ENCODE assay signal across 8 cellular contexts in genomic region chr2:19786408-19787058, GRCh38.
DNase-seq lines count a peak whose midpoint lies in the region; ATAC-seq and TF ChIP-seq lines count a peak whose summit lies in the region.

No MANE protein-coding gene starts in this region.

- H3K36me3 ChIP-seq in ACC112 (ENCODE audit: insufficient read depth, low read length) (no peaks in the 10 kb centered on the region), IMR-90 (ENCODE audit: control insufficient read depth, insufficient read depth, low read length) (no peaks in the 10 kb centered on the region), endodermal cell (ENCODE audit: control insufficient read depth, insufficient read depth, low read length) (no peaks in the 10 kb centered on the region), heart left ventricle (no peaks in the 10 kb centered on the region)

- no peaks in the 10 kb centered on the region for H3K79me2 ChIP-seq in ACC112 (ENCODE audit: control insufficient read depth, insufficient read depth, low read length, unreplicated experiment)

- no peaks in the 10 kb centered on the region for H4K20me1 ChIP-seq in IMR-90 (ENCODE audit: insufficient read depth, low read length)

- DNase-seq in IMR-90 (peak; percentile 86), endodermal cell (peak; percentile 47), hippocampal formation (lab: John Stamatoyannopoulos, UW) (no peak), HT-29 (ENCODE audit: low spot score) (no peak), heart left ventricle (no peak), NCI-H2029 treated with DMSO at 0.1 percent for 48 hours (lab: John Stamatoyannopoulos, UW) (no peak)

- H3K4me1 Mint-ChIP-seq in endodermal cell = peaks cover 23% of the 10 kb centered on the region

- H3K4me1 ChIP-seq in ACC112 (ENCODE audit: control insufficient read depth, insufficient read depth, low read length, unreplicated experiment) = peaks cover 29% of the 10 kb centered on the region
- H3K4me1 ChIP-seq in IMR-90 (ENCODE audit: control insufficient read depth, insufficient read depth, low read length) = peaks cover 17% of the 10 kb centered on the region
- no peaks in the 10 kb centered on the region for H3K4me1 ChIP-seq in endodermal cell (ENCODE audit: control insufficient read depth, insufficient read depth, low read length)
- H3K4me1 ChIP-seq in heart left ventricle = peaks cover 0 to 16% (median 2%) of the 10 kb centered on the region in 12 donors

- peak overlapping the region; percentile 81 for H3K23ac ChIP-seq in IMR-90 (ENCODE audit: low read depth, low read length)

- no peaks in the 10 kb centered on the region for H3K36me3 Mint-ChIP-seq in endodermal cell (ENCODE audit: low read depth)

- peak overlapping the region; percentile 92 for H4K5ac ChIP-seq in IMR-90 (ENCODE audit: low read depth, low read length)

- H3K9ac ChIP-seq in IMR-90 (ENCODE audit: low read depth, low read length) = no peak overlapping the region
- H3K9ac ChIP-seq in endodermal cell (ENCODE audit: extremely low read depth, low read length, poor library complexity, severe bottlenecking) = no peak overlapping the region

- H3K9me1 ChIP-seq in IMR-90 (ENCODE audit: insufficient read depth, low read length) = peaks cover 18% of the 10 kb centered on the region

- H3K27ac Mint-ChIP-seq in endodermal cell = peak overlapping the region; percentile 10

- CTCF ChIA-PET in IMR-90 (lab: Yijun Ruan, JAX) = no interaction called here

- dilution Hi-C loops in IMR-90 (cut with HindIII; ENCODE audit: low sequenced_read_pairs, unreplicated experiment) = no loop called here

- TF ChIP-seq CTCF in IMR-90 (conservative IDR thresholded peaks at IDR 0.05; ENCODE audit: low read depth, low read length) = no peak
- no peak for TF ChIP-seq CTCF in endodermal cell (conservative IDR thresholded peaks at IDR 0.05)
- TF ChIP-seq CTCF in heart left ventricle (IDR thresholded peaks at IDR 0.05) = no peak

- H3K9me3 ChIP-seq in IMR-90 (ENCODE audit: control insufficient read depth, insufficient read depth, low read length) (no peaks in the 10 kb centered on the region), endodermal cell (ENCODE audit: control insufficient read depth, low read length) (no peaks in the 10 kb centered on the region), heart left ventricle (no peaks in the 10 kb centered on the region)

- H3K4me3 Mint-ChIP-seq in endodermal cell = no peak overlapping the region

- H2BK120ac ChIP-seq in IMR-90 (ENCODE audit: low read depth, low read length) = peak overlapping the region; percentile 99

- TF ChIP-seq POLR2A in IMR-90 (IDR thresholded peaks at IDR 0.05; ENCODE audit: low read depth, low read length) (no peak), heart left ventricle (IDR thresholded peaks at IDR 0.05) (no peak)

- H2AFZ ChIP-seq in ACC112 (ENCODE audit: low read length, unreplicated experiment) (peak overlapping the region; percentile 86), IMR-90 (replicated peaks; ENCODE audit: low read length, poor library complexity) (peak overlapping the region; percentile 88)

- BruUV-seq in IMR-90 (replicated peaks; lab: Mats Ljungman, UMichigan) = no TSS peak

- peak overlapping the region; percentile 99 for H4K91ac ChIP-seq in IMR-90 (ENCODE audit: insufficient read depth, low read depth, low read length)

- H3K4ac ChIP-seq in IMR-90 (ENCODE audit: low read depth, low read length) = peak overlapping the region; percentile 92

- H2BK15ac ChIP-seq in IMR-90 (ENCODE audit: low read depth, low read length) = peak overlapping the region; percentile 71; the same call in 2 of the 3 replicates

- H3K27ac ChIP-seq in ACC112 (ENCODE audit: low read depth, low read length) (peak overlapping the region; percentile 97), IMR-90 (ENCODE audit: insufficient read depth, low read length) (peak overlapping the region; percentile 69), endodermal cell (ENCODE audit: low read depth, low read length) (no peak overlapping the region), heart left ventricle (peak overlapping the region in 2 of 12 donors; percentile 30 to 61)

- peak overlapping the region; percentile 96 for H2AK9ac ChIP-seq in IMR-90 (replicated peaks; ENCODE audit: low read depth, low read length, poor library complexity)

- peak overlapping the region; percentile 81 to 98; a peak in 3 of 4 replicates for H4K8ac ChIP-seq in IMR-90 (ENCODE audit: low read depth in 2 of 2, low read length in 2 of 2)

- H3K79me1 ChIP-seq in IMR-90 (ENCODE audit: low read depth in 1 of 2, low read length in 2 of 2) = no peaks in the 10 kb centered on the region

- H3K4me3 ChIP-seq in ACC112 (ENCODE audit: low read depth, low read length) = peak overlapping the region; percentile 43; the same call in 1 of the 2 replicates
- H3K4me3 ChIP-seq in IMR-90 (ENCODE audit: insufficient read depth, low read depth, low read length) = no peak overlapping the region
- H3K4me3 ChIP-seq in endodermal cell (ENCODE audit: low read length) = no peak overlapping the region
- no peak overlapping the region for H3K4me3 ChIP-seq in heart left ventricle

- H3K14ac ChIP-seq in IMR-90 (replicated peaks; ENCODE audit: low read depth, low read length) = peak overlapping the region; percentile 93

- peaks cover 19% of the 10 kb centered on the region for H3K27me3 Mint-ChIP-seq in endodermal cell (ENCODE audit: insufficient read depth)

- H3K4me2 ChIP-seq in IMR-90 (ENCODE audit: low read depth, low read length) = no peak overlapping the region

- H3K56ac ChIP-seq in IMR-90 (ENCODE audit: extremely low read depth, insufficient read depth, low read length) = peak overlapping the region; percentile 47

- WGBS in IMR-90 (ENCODE audit: extremely low coverage in 2 of 2, insufficient read length in 1 of 2), 2 experiments = 80% methylated on average over 3 of the region's 5 CpGs; no CpG with 5 or more reads in 1 of the 2 experiments
- 85 to 86% methylated on average over 4 to 5 of the region's 5 CpGs for WGBS in endodermal cell (ENCODE audit: insufficient coverage in 1 of 2, insufficient read length in 1 of 2), 2 experiments
- 87 to 90% (median 88%) methylated on average over 5 of the region's 5 CpGs for WGBS in heart left ventricle, 4 donors

- TF ChIP-seq RAD21 in IMR-90 (IDR thresholded peaks at IDR 0.05; ENCODE audit: low read length) = no peak

- POLR2A ChIA-PET in IMR-90 (lab: Charles Lee; ENCODE audit: unreplicated experiment) = no interaction called here

- H2BK20ac ChIP-seq in IMR-90 (ENCODE audit: low read depth, low read length) = peak overlapping the region; percentile 98

- peak overlapping the region; percentile 91 for H2BK5ac ChIP-seq in IMR-90 (ENCODE audit: low read depth, low read length, poor library complexity, severe bottlenecking)

- in situ Hi-C loops in IMR-90 (cut with MboI; ENCODE audit: low sequenced_read_pairs) = no loop called here

- no peaks in the 10 kb centered on the region for H3K27me3 ChIP-seq in ACC112 (ENCODE audit: insufficient read depth, low read length)
- H3K27me3 ChIP-seq in IMR-90 (ENCODE audit: control insufficient read depth, insufficient read depth, low read length) = 0 out of 2 replicates have a peak, but pooled peaks cover 2% of the 10 kb centered on the region
- H3K27me3 ChIP-seq in endodermal cell (ENCODE audit: control insufficient read depth, insufficient read depth, low read length, poor library complexity, severe bottlenecking) = no peaks in the 10 kb centered on the region
- H3K27me3 ChIP-seq in heart left ventricle = no peaks in the 10 kb centered on the region

- H2AK5ac ChIP-seq in IMR-90 (ENCODE audit: low read depth, low read length) = peak overlapping the region; percentile 90

- ATAC-seq in GM21529 (IDR thresholded peaks at IDR 0.05; ENCODE audit: unreplicated experiment) (peak; percentile 78), IMR-90 (ENCODE audit: low read depth) (peak; percentile 87), heart left ventricle (no peak)

- H3K18ac ChIP-seq in IMR-90 (ENCODE audit: low read depth, low read length) = peak overlapping the region; percentile 97

- H3K9me3 Mint-ChIP-seq in endodermal cell = no peaks in the 10 kb centered on the region

- intact Hi-C loops in IMR-90 (cut with micrococcal nuclease) = no loop called here
- intact Hi-C loops in heart left ventricle (cut with DNase I) = no loop called here

TF ChIP-seq in IMR-90, 13 proteins besides CTCF, POLR2A, EP300 and RAD21 (continues in another document):
- TF ChIP-seq FOS (IDR thresholded peaks at IDR 0.05; ENCODE audit: low read depth, low read length) (0 out of 2 replicates have a peak, but pooled peaks have one; percentile 19), MXI1 (IDR thresholded peaks at IDR 0.05; ENCODE audit: borderline replicate concordance, low read depth, low read length) (no peak), NFE2L2 (IDR thresholded peaks at IDR 0.05; ENCODE audit: low read depth, low read length) (peak; percentile 99), USF2 (IDR thresholded peaks at IDR 0.05; ENCODE audit: low read depth, low read length) (no peak), MAFK (IDR thresholded peaks at IDR 0.05; ENCODE audit: low read depth, low read length) (peak; percentile 90), RCOR1 (IDR thresholded peaks at IDR 0.05; ENCODE audit: insufficient replicate concordance, low read length) (no peak), RFX5 (IDR thresholded peaks at IDR 0.05; ENCODE audit: low read depth, low read length) (no peak), BHLHE40 (IDR thresholded peaks at IDR 0.05; ENCODE audit: low read depth, low read length) (no peak), ELK1 (IDR thresholded peaks at IDR 0.05; ENCODE audit: borderline replicate concordance, low read depth, low read length) (no peak), CHD1 (IDR thresholded peaks at IDR 0.05; ENCODE audit: low read depth, low read length) (no peak), CEBPB (IDR thresholded peaks at IDR 0.05; ENCODE audit: low read depth, low read length) (no peak), SMC3 (IDR thresholded peaks at IDR 0.05; ENCODE audit: low read depth, low read length) (0 out of 2 replicates have a peak, but pooled peaks have one; percentile 6)

Comparison
In these comparisons a context has a peak if more than half of its experiments do, and no peak if none do; other contexts are left out.
1. ATAC-seq: peak in GM21529 (single experiment) and IMR-90 (single experiment); none in heart left ventricle (0 of 4).
2. DNase-seq: peak in IMR-90 (single experiment) and endodermal cell (single experiment); none in hippocampal formation (0 of 2), HT-29 (single experiment), heart left ventricle (0 of 5) and NCI-H2029 treated with DMSO at 0.1 percent for 48 hours (single experiment).